Comparison of ENCODE assay signal across 8 cellular contexts in the genomic region with DNA sequence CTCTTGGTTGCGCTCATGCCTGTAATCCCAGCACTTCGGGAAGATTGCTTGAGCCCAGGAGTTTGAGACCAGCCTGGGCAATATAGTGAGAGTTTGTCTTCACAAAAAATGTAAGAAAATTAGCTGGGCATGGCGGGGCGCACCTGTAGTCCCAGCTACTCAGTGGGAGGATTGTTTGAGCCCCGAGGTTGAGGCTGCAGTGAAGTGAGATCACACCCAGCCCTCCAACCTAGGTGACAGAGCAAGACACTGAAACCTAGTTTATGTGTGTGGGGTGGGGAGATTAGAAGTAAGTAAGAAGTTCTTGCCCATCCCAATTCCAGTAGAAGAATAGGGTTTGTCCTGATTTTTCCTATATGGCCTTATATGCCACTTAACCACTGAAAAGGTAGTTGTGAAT. TPM values are rescaled to one million over a fixed set of nuclear protein-coding genes. Genes with fewer than 3 reads are reported as not detected.
DNase-seq lines count a peak whose midpoint lies in the region; ATAC-seq and TF ChIP-seq lines count a peak whose summit lies in the region.
"Had no signal": no experiment of that assay in that cellular context is flagged by ENCODE, and none has a peak within 500 bp of the region (broad histone marks: within the 10 kb centered on the region; RNA-seq: fewer than 3 reads in every experiment).

No MANE protein-coding gene starts in this region.

- intact Hi-C loops in aorta (cut with DNase I) = loop anchor here (5.0 to 10.0 kb wide), 2 partner anchors 52 to 529 kb away; no protein-coding TSS in a partner anchor

- H3K4me1 Mint-ChIP-seq in HFFc6 (ENCODE audit: low read depth) = peaks cover 63% of the 10 kb centered on the region
- H3K4me1 Mint-ChIP-seq in activated CD4-positive, alpha-beta T cell treated with anti-CD3 and anti-CD28 coated beads, Interleukin-2, amount 10 ng/mL, durations not matched to agents 7 days and 5 days = peaks cover 61% of the 10 kb centered on the region

- H3K9me3 Mint-ChIP-seq in HFFc6 = no peaks in the 10 kb centered on the region
- no peaks in the 10 kb centered on the region for H3K9me3 Mint-ChIP-seq in activated CD4-positive, alpha-beta T cell treated with anti-CD3 and anti-CD28 coated beads, Interleukin-2, amount 10 ng/mL, durations not matched to agents 7 days and 5 days

- peak overlapping the region; percentile 99 for H3K4me3 Mint-ChIP-seq in HFFc6
- peak overlapping the region; percentile 99 for H3K4me3 Mint-ChIP-seq in activated CD4-positive, alpha-beta T cell treated with anti-CD3 and anti-CD28 coated beads, Interleukin-2, amount 10 ng/mL, durations not matched to agents 7 days and 5 days

- no peak overlapping the region for H3K27ac ChIP-seq in aorta (ENCODE audit: low read depth in 1 of 2, low read length in 2 of 2)

- WGBS in aorta, 2 donors = 70 to 75% methylated on average over 5 of the region's 5 CpGs

- ATAC-seq in aorta (ENCODE audit: low FRiP score) (no peak), GM18907 (IDR thresholded peaks at IDR 0.05; ENCODE audit: unreplicated experiment) (no peak)

- H3K27me3 Mint-ChIP-seq in HFFc6 (ENCODE audit: insufficient read depth) = peaks cover 6% of the 10 kb centered on the region
- no peaks in the 10 kb centered on the region for H3K27me3 Mint-ChIP-seq in activated CD4-positive, alpha-beta T cell treated with anti-CD3 and anti-CD28 coated beads, Interleukin-2, amount 10 ng/mL, durations not matched to agents 7 days and 5 days

- H3K36me3 ChIP-seq in aorta (ENCODE audit: control insufficient read depth in 1 of 2, insufficient read depth in 2 of 2, low read length in 1 of 2) = peaks cover 0 to 5% of the 10 kb centered on the region in 2 donors

- no peaks in the 10 kb centered on the region for H3K9me3 ChIP-seq in aorta (ENCODE audit: control insufficient read depth, low read length)

- H3K4me1 ChIP-seq in aorta (ENCODE audit: control insufficient read depth in 1 of 2, insufficient read depth in 2 of 2, low read length in 2 of 2) = peaks cover 0 to 2% of the 10 kb centered on the region in 2 donors

- TF ChIP-seq CTCF in HFFc6 (IDR thresholded peaks at IDR 0.05) (no peak), fibroblast of villous mesenchyme (IDR thresholded peaks at IDR 0.05; ENCODE audit: insufficient read depth, low read depth, low read length) (no peak)

- POLR2A ChIA-PET in activated CD4-positive, alpha-beta T cell treated with anti-CD3 and anti-CD28 coated beads, Interleukin-2, amount 10 ng/mL, durations not matched to agents 7 days and 5 days (lab: Charles Lee) = no interaction called here

- DNase-seq in HFFc6 (no peak), fibroblast of villous mesenchyme (ENCODE audit: low read depth) (no peak), aorta (no peak), UCSD-AML1 (lab: John Stamatoyannopoulos, UW; ENCODE audit: unreplicated experiment) (no peak)
- no peak for DNase-seq in activated CD4-positive, alpha-beta T cell treated with anti-CD3 and anti-CD28 coated beads, Interleukin-2, amount 10 ng/mL, durations not matched to agents 7 days and 5 days
- DNase-seq in stimulated activated CD8-positive, alpha-beta memory T cell treated with anti-CD3 and anti-CD28 coated beads, Interleukin-4, amount 100 ng/mL, for 48 hours = peak; percentile 43

- CTCF ChIA-PET in activated CD4-positive, alpha-beta T cell treated with anti-CD3 and anti-CD28 coated beads, Interleukin-2, amount 10 ng/mL, durations not matched to agents 7 days and 5 days (lab: Charles Lee) = interaction anchor here (1.3 kb wide), 1 partner anchor 12 kb away, joined by 3 read pairs; no protein-coding TSS in a partner anchor

- H3K4me3 ChIP-seq in fibroblast of villous mesenchyme (ENCODE audit: low read depth, low read length) = peak overlapping the region; percentile 90
- no peak overlapping the region for H3K4me3 ChIP-seq in aorta (ENCODE audit: low read length in 2 of 2)
- H3K4me3 ChIP-seq: lung had no signal

- H3K27ac Mint-ChIP-seq in HFFc6 = peak overlapping the region; percentile 99
- peak overlapping the region; percentile 97 for H3K27ac Mint-ChIP-seq in activated CD4-positive, alpha-beta T cell treated with anti-CD3 and anti-CD28 coated beads, Interleukin-2, amount 10 ng/mL, durations not matched to agents 7 days and 5 days

- no peaks in the 10 kb centered on the region for H3K27me3 ChIP-seq in aorta (ENCODE audit: control insufficient read depth in 1 of 2, insufficient read depth in 2 of 2, low read length in 1 of 2)

- H3K36me3 Mint-ChIP-seq in HFFc6 (ENCODE audit: low read depth) = peaks cover 62% of the 10 kb centered on the region
- peaks cover 63% of the 10 kb centered on the region for H3K36me3 Mint-ChIP-seq in activated CD4-positive, alpha-beta T cell treated with anti-CD3 and anti-CD28 coated beads, Interleukin-2, amount 10 ng/mL, durations not matched to agents 7 days and 5 days (ENCODE audit: low read depth)

RNA-seq across cellular contexts. Expression of gene RPL5, which starts 2.0 kb away (rescaled TPM):
- total RNA-seq in HFFc6 (2021; fragmentation: NEBNext Ultra II Directional; extraction: Animal tissue kit (Norgen Biotek cat#: 25700)) = 1,000 to 10,000 TPM in 1 of 6 experiments, 100 to 1,000 TPM in 5; 851 to 1,006 (median 921) TPM
- total RNA-seq in activated CD4-positive, alpha-beta T cell treated with anti-CD3 and anti-CD28 coated beads, Interleukin-2, amount 10 ng/mL, durations not matched to agents 7 days and 5 days = 100 to 1,000 TPM; 721 to 748 TPM
- 920 and 947 TPM in 2 replicates for total RNA-seq in fibroblast of villous mesenchyme
- total RNA-seq in aorta = 100 to 1,000 TPM; 778 to 824 TPM
- polyA plus RNA-seq in aorta = 1,000 to 10,000 TPM; 1,953 to 3,435 TPM

RNA-seq across cellular contexts. Expression of gene EVI5, which starts 48.9 kb away (rescaled TPM):
- 10 to 100 TPM; 31.7 to 43.7 (median 34.0) TPM for total RNA-seq in HFFc6 (2021; fragmentation: NEBNext Ultra II Directional; extraction: Animal tissue kit (Norgen Biotek cat#: 25700))
- total RNA-seq in activated CD4-positive, alpha-beta T cell treated with anti-CD3 and anti-CD28 coated beads, Interleukin-2, amount 10 ng/mL, durations not matched to agents 7 days and 5 days = under 1 TPM; 0.35 to 0.52 TPM
- 58.7 and 69.6 TPM in 2 replicates for total RNA-seq in fibroblast of villous mesenchyme
- total RNA-seq in aorta = 10 to 100 TPM; 47.5 to 54.7 TPM
- 10 to 100 TPM in 1 of 2 donors, 1 to 10 TPM in 1; 8.3 to 10.5 TPM for polyA plus RNA-seq in aorta

Comparison
In these comparisons a context has a peak if more than half of its experiments do, and no peak if none do; other contexts are left out.
1. RNA of gene EVI5, which starts 48.9 kb away (total RNA-seq): 58.7 to 69.6 TPM in fibroblast of villous mesenchyme, 47.5 to 54.7 TPM in aorta and 31.7 to 43.7 TPM in HFFc6; 0.35 to 0.52 TPM in activated CD4-positive, alpha-beta T cell treated with anti-CD3 and anti-CD28 coated beads, Interleukin-2, amount 10 ng/mL, durations not matched to agents 7 days and 5 days; every median in the first group is over 10 times any median in the second.